Comparison of ENCODE assay signal across 10 cellular contexts in genomic region chr16:57041182-57042156, GRCh38. TPM values are rescaled to one million over a fixed set of nuclear protein-coding genes. Genes with fewer than 3 reads are reported as not detected.
DNase-seq lines count a peak whose midpoint lies in the region; ATAC-seq, FAIRE-seq and TF ChIP-seq lines count a peak whose summit lies in the region.
"Had no signal": no experiment of that assay in that cellular context is flagged by ENCODE, and none has a peak within 500 bp of the region (broad histone marks: within the 10 kb centered on the region; RNA-seq: fewer than 3 reads in every experiment).

No MANE protein-coding gene starts in this region.

- DNase-seq in CD4-positive, alpha-beta memory T cell: peak; percentile 81 to 95 (median 85)
- peak in 2 of 3 donors; percentile 89 to 91 for DNase-seq in Peyer's patch
- DNase-seq in stimulated activated CD8-positive, alpha-beta memory T cell treated with anti-CD3 and anti-CD28 coated beads, Interleukin-12 subunit alpha, Interleukin-12 subunit beta, amount 100 ng/mL, for 1 hour (ENCODE audit: low read depth): peak; percentile 76
- no peak for DNase-seq in D721Med (ENCODE audit: insufficient read length, low spot score)
- DNase-seq in 8988T: no peak
- DNase-seq in globus pallidus (ENCODE audit: low spot score): no peak

- no peak for FAIRE-seq in D721Med (lab: Jason Lieb, UNC)
- FAIRE-seq: bronchial epithelial cell had no signal

- peaks cover 62 to 79% of the 10 kb centered on the region in 2 donors for H3K36me3 Mint-ChIP-seq in CD4-positive, alpha-beta memory T cell
- peaks cover 19% of the 10 kb centered on the region for H3K36me3 Mint-ChIP-seq in activated naive CD8-positive, alpha-beta T cell

- peaks cover 90% of the 10 kb centered on the region for H3K4me1 ChIP-seq in CD4-positive, alpha-beta memory T cell (ENCODE audit: insufficient read depth, low read length)
- H3K4me1 ChIP-seq in Peyer's patch: peaks cover 0 to 49% (median 26%) of the 10 kb centered on the region in 4 donors

- H3K27ac Mint-ChIP-seq in CD4-positive, alpha-beta memory T cell: peak overlapping the region; percentile 95 to 98 (median 97)
- H3K27ac Mint-ChIP-seq in activated naive CD8-positive, alpha-beta T cell: peak overlapping the region; percentile 99

- H3K4me3 ChIP-seq in CD4-positive, alpha-beta memory T cell (ENCODE audit: low read length in 2 of 2): peak overlapping the region; percentile 20 to 51
- H3K4me3 ChIP-seq in Peyer's patch: peak overlapping the region in 1 of 4 donors; percentile 28
- H3K4me3 ChIP-seq: thoracic aorta had no signal

- peaks cover 53 to 83% (median 69%) of the 10 kb centered on the region in 4 donors for H3K4me1 Mint-ChIP-seq in CD4-positive, alpha-beta memory T cell
- H3K4me1 Mint-ChIP-seq in activated naive CD8-positive, alpha-beta T cell (ENCODE audit: low read depth): peaks cover 86% of the 10 kb centered on the region

- intact Hi-C loops in CD4-positive, alpha-beta memory T cell (cut with micrococcal nuclease): loop anchor here (1.0 kb wide), 4 partner anchors 18 to 77 kb away; partner anchors contain the start of gene NLRC5

- POLR2A ChIA-PET in CD4-positive, alpha-beta memory T cell (lab: Charles Lee; ENCODE audit: partially characterized antibody): interaction anchor here (0.6 to 9.9 kb wide), 24 partner anchors 12 to 109 kb away, joined by 3 to 183 read pairs (median 8); partner anchors contain the start of genes CETP, HERPUD1 and NLRC5

- H3K36me3 ChIP-seq in CD4-positive, alpha-beta memory T cell (ENCODE audit: insufficient read depth, low read length): peaks cover 61% of the 10 kb centered on the region
- H3K36me3 ChIP-seq in Peyer's patch: peaks cover 0 to 44% (median 0%) of the 10 kb centered on the region in 3 donors

- TF ChIP-seq CTCF in Peyer's patch (IDR thresholded peaks at IDR 0.05): no peak
- TF ChIP-seq CTCF in D721Med (IDR thresholded peaks at IDR 0.05; ENCODE audit: insufficient read depth, missing control alignments): no peak

- TF ChIP-seq POLR2A in Peyer's patch (IDR thresholded peaks at IDR 0.05): no peak

- peaks cover 0 to 1% (median 0%) of the 10 kb centered on the region in 8 donors for H3K9me3 Mint-ChIP-seq in CD4-positive, alpha-beta memory T cell
- no peaks in the 10 kb centered on the region for H3K9me3 Mint-ChIP-seq in activated naive CD8-positive, alpha-beta T cell (ENCODE audit: low read depth)

- no peaks in the 10 kb centered on the region for H3K27me3 Mint-ChIP-seq in CD4-positive, alpha-beta memory T cell
- H3K27me3 Mint-ChIP-seq in activated naive CD8-positive, alpha-beta T cell: no peaks in the 10 kb centered on the region

- H3K27ac ChIP-seq in CD4-positive, alpha-beta memory T cell (ENCODE audit: low read depth, low read length): peak overlapping the region; percentile 73
- H3K27ac ChIP-seq in Peyer's patch: peak overlapping the region; percentile 63 to 92 (median 70)
- H3K27ac ChIP-seq: thoracic aorta had no signal

- no peaks in the 10 kb centered on the region for H3K9me3 ChIP-seq in CD4-positive, alpha-beta memory T cell (ENCODE audit: control insufficient read depth in 1 of 2, low read length in 2 of 2)
- H3K9me3 ChIP-seq in Peyer's patch: no peaks in the 10 kb centered on the region
- H3K9me3 ChIP-seq: thoracic aorta had no signal

- peak overlapping the region; percentile 80 to 94 (median 86) for H3K4me3 Mint-ChIP-seq in CD4-positive, alpha-beta memory T cell
- H3K4me3 Mint-ChIP-seq in activated naive CD8-positive, alpha-beta T cell: peak overlapping the region; percentile 77

- ATAC-seq in GM21529 (IDR thresholded peaks at IDR 0.05; ENCODE audit: unreplicated experiment): peak; percentile 20

- CTCF ChIA-PET in CD4-positive, alpha-beta memory T cell (lab: Charles Lee; ENCODE audit: partially characterized antibody): interaction anchor here (0.9 to 5.5 kb wide), 23 partner anchors 9 to 105 kb away, joined by 3 to 78 read pairs (median 5); partner anchors contain the start of gene NLRC5

- H3K27me3 ChIP-seq in CD4-positive, alpha-beta memory T cell (ENCODE audit: insufficient read depth, low read length): no peaks in the 10 kb centered on the region
- no peaks in the 10 kb centered on the region for H3K27me3 ChIP-seq in Peyer's patch

RNA-seq across cellular contexts. Expression of gene CPNE2, which starts 50.9 kb away (rescaled TPM):
- 1 to 10 TPM; 3.8 to 4.1 TPM for total RNA-seq in CD4-positive, alpha-beta memory T cell
- polyA plus RNA-seq in CD4-positive, alpha-beta memory T cell: 1 to 10 TPM; 6.7 to 6.8 TPM
- 10 to 100 TPM; 26.4 to 73.9 (median 64.8) TPM for total RNA-seq in Peyer's patch

RNA-seq across cellular contexts. Expression of gene NLRC5, which starts 52.1 kb away (rescaled TPM):
- total RNA-seq in CD4-positive, alpha-beta memory T cell: 100 to 1,000 TPM; 416 to 457 TPM
- polyA plus RNA-seq in CD4-positive, alpha-beta memory T cell: 100 to 1,000 TPM in 1 of 2 donors, 10 to 100 TPM in 1; 41.6 to 151 TPM
- total RNA-seq in Peyer's patch: 100 to 1,000 TPM in 1 of 4 donors, 10 to 100 TPM in 3; 47.6 to 314 (median 80.8) TPM

Comparison
In these comparisons a context has a peak if more than half of its experiments do, and no peak if none do; other contexts are left out.
1. DNase-seq: peak in CD4-positive, alpha-beta memory T cell (5 of 5), Peyer's patch (2 of 3) and stimulated activated CD8-positive, alpha-beta memory T cell treated with anti-CD3 and anti-CD28 coated beads, Interleukin-12 subunit alpha, Interleukin-12 subunit beta, amount 100 ng/mL, for 1 hour (single experiment); none in D721Med (single experiment), 8988T (single experiment) and globus pallidus (single experiment).
2. RNA of gene CPNE2, which starts 50.9 kb away (total RNA-seq): 26.4 to 73.9 TPM in Peyer's patch; 3.8 to 4.1 TPM in CD4-positive, alpha-beta memory T cell; every median in the first group is over 4 times any median in the second.